2 cellular contexts compared by ENCODE assay signal in genomic region chr19:3537438-3538240, GRCh38.
TF ChIP-seq lines count a peak whose summit lies in the region.

No MANE protein-coding gene starts in this region.

TF ChIP-seq in SK-N-SH, 30 proteins besides CTCF, POLR2A, EP300 and RAD21:
- no peak for TF ChIP-seq RCOR1 (IDR thresholded peaks at IDR 0.05; ENCODE audit: low read length)
- TF ChIP-seq PBX3 (IDR thresholded peaks at IDR 0.05), result peak; percentile 1; the same call in 1 of the 2 replicates

TF ChIP-seq in HepG2, 621 proteins besides CTCF, POLR2A, EP300 and RAD21:
- TF ChIP-seq ZFX (CRISPR knock-in tag; IDR thresholded peaks at IDR 0.05; ENCODE audit: low read depth) (peak; percentile 19; the same call in 1 of the 2 replicates), RBM22 (optimal IDR thresholded peaks at IDR 0.05; ENCODE audit: low read length) (peak; percentile 27), KDM2A (CRISPR knock-in tag; IDR thresholded peaks at IDR 0.05; ENCODE audit: borderline replicate concordance, low read depth) (peak; percentile 43; the same call in 1 of the 2 replicates), PAF1 (CRISPR knock-in tag; IDR thresholded peaks at IDR 0.05) (peak; percentile 63; the same call in 1 of the 2 replicates), ZKSCAN5 (CRISPR knock-in tag; IDR thresholded peaks at IDR 0.05) (no peak), HNRNPL (IDR thresholded peaks at IDR 0.05; ENCODE audit: low read depth, low read length) (0 out of 2 replicates have a peak, but pooled peaks have one; percentile 31), U2AF1 (optimal IDR thresholded peaks at IDR 0.05; ENCODE audit: low read depth, low read length) (peak; percentile 55), POLR2AphosphoS5 (IDR thresholded peaks at IDR 0.05; ENCODE audit: low read depth, low read length) (peak; percentile 33; the same call in 1 of the 2 replicates), AGO1 (IDR thresholded peaks at IDR 0.05; ENCODE audit: low read depth, low read length, poor library complexity, severe bottlenecking) (peak; percentile 2), ZC3H13 (CRISPR knock-in tag; IDR thresholded peaks at IDR 0.05) (peak; percentile 60), ZMYM3 (CRISPR knock-in tag; IDR thresholded peaks at IDR 0.05) (peak; percentile 77), TBP (CRISPR knock-in tag; IDR thresholded peaks at IDR 0.05) (no peak)
- TF ChIP-seq, protein P1, sequence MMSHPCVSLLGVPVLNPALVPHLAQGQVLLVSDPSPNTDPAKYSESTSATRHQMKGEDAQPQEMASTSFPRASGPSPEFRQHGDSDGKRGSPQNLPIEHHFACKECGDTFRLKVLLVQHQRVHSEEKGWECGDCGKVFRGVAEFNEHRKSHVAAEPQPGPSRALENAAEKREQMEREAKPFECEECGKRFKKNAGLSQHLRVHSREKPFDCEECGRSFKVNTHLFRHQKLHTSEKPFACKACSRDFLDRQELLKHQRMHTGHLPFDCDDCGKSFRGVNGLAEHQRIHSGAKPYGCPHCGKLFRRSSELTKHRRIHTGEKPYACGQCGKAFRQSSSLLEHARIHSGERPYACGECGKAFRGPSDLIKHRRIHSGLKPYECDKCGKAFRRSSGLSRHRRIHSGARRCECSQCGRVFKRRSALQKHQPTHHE (CRISPR knock-in tag; IDR thresholded peaks at IDR 0.05; ENCODE audit: borderline replicate concordance), result no peak
- TF ChIP-seq, protein P2, sequence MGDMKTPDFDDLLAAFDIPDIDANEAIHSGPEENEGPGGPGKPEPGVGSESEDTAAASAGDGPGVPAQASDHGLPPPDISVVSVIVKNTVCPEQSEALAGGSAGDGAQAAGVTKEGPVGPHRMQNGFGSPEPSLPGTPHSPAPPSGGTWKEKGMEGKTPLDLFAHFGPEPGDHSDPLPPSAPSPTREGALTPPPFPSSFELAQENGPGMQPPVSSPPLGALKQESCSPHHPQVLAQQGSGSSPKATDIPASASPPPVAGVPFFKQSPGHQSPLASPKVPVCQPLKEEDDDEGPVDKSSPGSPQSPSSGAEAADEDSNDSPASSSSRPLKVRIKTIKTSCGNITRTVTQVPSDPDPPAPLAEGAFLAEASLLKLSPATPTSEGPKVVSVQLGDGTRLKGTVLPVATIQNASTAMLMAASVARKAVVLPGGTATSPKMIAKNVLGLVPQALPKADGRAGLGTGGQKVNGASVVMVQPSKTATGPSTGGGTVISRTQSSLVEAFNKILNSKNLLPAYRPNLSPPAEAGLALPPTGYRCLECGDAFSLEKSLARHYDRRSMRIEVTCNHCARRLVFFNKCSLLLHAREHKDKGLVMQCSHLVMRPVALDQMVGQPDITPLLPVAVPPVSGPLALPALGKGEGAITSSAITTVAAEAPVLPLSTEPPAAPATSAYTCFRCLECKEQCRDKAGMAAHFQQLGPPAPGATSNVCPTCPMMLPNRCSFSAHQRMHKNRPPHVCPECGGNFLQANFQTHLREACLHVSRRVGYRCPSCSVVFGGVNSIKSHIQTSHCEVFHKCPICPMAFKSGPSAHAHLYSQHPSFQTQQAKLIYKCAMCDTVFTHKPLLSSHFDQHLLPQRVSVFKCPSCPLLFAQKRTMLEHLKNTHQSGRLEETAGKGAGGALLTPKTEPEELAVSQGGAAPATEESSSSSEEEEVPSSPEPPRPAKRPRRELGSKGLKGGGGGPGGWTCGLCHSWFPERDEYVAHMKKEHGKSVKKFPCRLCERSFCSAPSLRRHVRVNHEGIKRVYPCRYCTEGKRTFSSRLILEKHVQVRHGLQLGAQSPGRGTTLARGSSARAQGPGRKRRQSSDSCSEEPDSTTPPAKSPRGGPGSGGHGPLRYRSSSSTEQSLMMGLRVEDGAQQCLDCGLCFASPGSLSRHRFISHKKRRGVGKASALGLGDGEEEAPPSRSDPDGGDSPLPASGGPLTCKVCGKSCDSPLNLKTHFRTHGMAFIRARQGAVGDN (CRISPR knock-in tag; IDR thresholded peaks at IDR 0.05), result 0 out of 2 replicates have a peak, but pooled peaks have one; percentile 8
